In genomic region chr16:30924797-30925645, GRCh38 we compare ENCODE assay signal across 6 cellular contexts. TPM values are rescaled to one million over a fixed set of nuclear protein-coding genes. Genes with fewer than 3 reads are reported as not detected.
A peak's percentile ranks its signal among the peaks of the same experiment; 100 is the strongest.
DNase-seq lines count a peak whose midpoint lies in the region; ATAC-seq and TF ChIP-seq lines count a peak whose summit lies in the region.

No MANE protein-coding gene starts in this region.

- H3K4me1 Mint-ChIP-seq in Caco-2 (ENCODE audit: low read depth, unreplicated experiment) (no peaks in the 10 kb centered on the region), WTC11 (peaks cover 20% of the 10 kb centered on the region)

- H3K9me3 ChIP-seq in Caco-2 (no peaks in the 10 kb centered on the region), mesodermal cell (ENCODE audit: control insufficient read depth, low read length) (no peaks in the 10 kb centered on the region)

- H3K27ac Mint-ChIP-seq in Caco-2 (ENCODE audit: unreplicated experiment): peak overlapping the region; percentile 87
- no peak overlapping the region for H3K27ac Mint-ChIP-seq in WTC11

- H3K27me3 Mint-ChIP-seq in Caco-2 (ENCODE audit: insufficient read depth, unreplicated experiment) (no peaks in the 10 kb centered on the region), WTC11 (ENCODE audit: low read depth) (no peaks in the 10 kb centered on the region; the same call in 1 of the 2 replicates)

- H3K4me3 ChIP-seq in Caco-2 (ENCODE audit: low read depth, low read length) (peak overlapping the region; percentile 49), mesodermal cell (ENCODE audit: extremely low read depth, insufficient read depth, low read length, poor library complexity, severe bottlenecking) (peak overlapping the region; percentile 80)

- no peaks in the 10 kb centered on the region for H3K27me3 ChIP-seq in Caco-2 (replicated peaks; ENCODE audit: control insufficient read depth, insufficient read depth, low read length)

- POLR2A ChIA-PET in Caco-2 (lab: Charles Lee): no interaction called here
- POLR2A ChIA-PET in WTC11 (lab: Charles Lee): interaction anchor here (1.0 kb wide), 2 partner anchors 23 to 29 kb away, joined by 3 read pairs; partner anchors contain the start of gene CTF1

- TF ChIP-seq CTCF in Caco-2 (IDR thresholded peaks at IDR 0.05; ENCODE audit: insufficient read depth in 1 of 2, low read depth in 1 of 2, low read length in 1 of 2, severe bottlenecking in 1 of 2, unreplicated experiment in 1 of 2) (no peak), WTC11 (IDR thresholded peaks at IDR 0.05) (no peak)

- H3K36me3 Mint-ChIP-seq in Caco-2 (ENCODE audit: insufficient read depth, unreplicated experiment): peaks cover 18% of the 10 kb centered on the region
- peaks cover 10% of the 10 kb centered on the region; the same call in 1 of the 2 replicates for H3K36me3 Mint-ChIP-seq in WTC11

- H3K27ac ChIP-seq in mesodermal cell (ENCODE audit: low read depth, low read length, severe bottlenecking): no peak overlapping the region

- peak overlapping the region; percentile 89 for H3K4me3 Mint-ChIP-seq in Caco-2 (ENCODE audit: unreplicated experiment)
- H3K4me3 Mint-ChIP-seq in WTC11: peak overlapping the region; percentile 78

- intact Hi-C loops in Caco-2 (cut with micrococcal nuclease; ENCODE audit: unreplicated experiment): loop anchor here (10.0 kb wide), 1 partner anchor 270 kb away; the partner anchor contains the start of genes FBRS and PRR14

- H3K4me1 ChIP-seq in Caco-2 (no peaks in the 10 kb centered on the region), mesodermal cell (ENCODE audit: control insufficient read depth, insufficient read depth, low read length, poor library complexity, severe bottlenecking) (peaks cover 13% of the 10 kb centered on the region)

- DNase-seq in Caco-2 (no peak), WTC11 (ENCODE audit: low spot score) (no peak), hippocampal formation (lab: John Stamatoyannopoulos, UW) (no peak), NCI-H2227 treated with DMSO at 0.1 percent for 48 hours (lab: John Stamatoyannopoulos, UW) (no peak)

- ATAC-seq in WTC11: no peak
- ATAC-seq in GM19467 (IDR thresholded peaks at IDR 0.05; ENCODE audit: unreplicated experiment): no peak

- H3K9me3 Mint-ChIP-seq in Caco-2 (ENCODE audit: unreplicated experiment): no peaks in the 10 kb centered on the region
- no peaks in the 10 kb centered on the region for H3K9me3 Mint-ChIP-seq in WTC11

- H3K36me3 ChIP-seq in Caco-2 (ENCODE audit: control insufficient read depth, insufficient read depth, low read length) (peaks cover 1% of the 10 kb centered on the region; the same call in 1 of the 2 replicates), mesodermal cell (ENCODE audit: control insufficient read depth, insufficient read depth, low read length) (peaks cover 40% of the 10 kb centered on the region)

- CTCF ChIA-PET in Caco-2 (lab: Charles Lee): no interaction called here
- CTCF ChIA-PET in WTC11 (lab: Charles Lee): interaction anchor here (0.6 to 6.5 kb wide), 2 partner anchors 16 to 786 kb away, joined by 4 to 79 read pairs; no protein-coding TSS in a partner anchor

- 78 to 80% methylated on average over 12 of the region's 12 CpGs for whole genome bisulfite sequencing in mesodermal cell (ENCODE audit: insufficient coverage in 2 of 2), 2 experiments

- no TSS peak for BruUV-seq in Caco-2 (replicated peaks; lab: Mats Ljungman, UMichigan)

TF ChIP-seq in WTC11, 78 proteins besides CTCF, POLR2A, EP300 and RAD21:
- TF ChIP-seq TCF7 (CRISPR knock-in tag; IDR thresholded peaks at IDR 0.05; ENCODE audit: low read depth): no peak
- TF ChIP-seq, protein P1, sequence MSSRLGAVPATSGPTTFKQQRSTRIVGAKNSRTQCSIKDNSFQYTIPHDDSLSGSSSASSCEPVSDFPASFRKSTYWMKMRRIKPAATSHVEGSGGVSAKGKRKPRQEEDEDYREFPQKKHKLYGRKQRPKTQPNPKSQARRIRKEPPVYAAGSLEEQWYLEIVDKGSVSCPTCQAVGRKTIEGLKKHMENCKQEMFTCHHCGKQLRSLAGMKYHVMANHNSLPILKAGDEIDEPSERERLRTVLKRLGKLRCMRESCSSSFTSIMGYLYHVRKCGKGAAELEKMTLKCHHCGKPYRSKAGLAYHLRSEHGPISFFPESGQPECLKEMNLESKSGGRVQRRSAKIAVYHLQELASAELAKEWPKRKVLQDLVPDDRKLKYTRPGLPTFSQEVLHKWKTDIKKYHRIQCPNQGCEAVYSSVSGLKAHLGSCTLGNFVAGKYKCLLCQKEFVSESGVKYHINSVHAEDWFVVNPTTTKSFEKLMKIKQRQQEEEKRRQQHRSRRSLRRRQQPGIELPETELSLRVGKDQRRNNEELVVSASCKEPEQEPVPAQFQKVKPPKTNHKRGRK (CRISPR knock-in tag; IDR thresholded peaks at IDR 0.05; ENCODE audit: borderline replicate concordance): no peak
- no peak for TF ChIP-seq CDX4 (CRISPR knock-in tag; IDR thresholded peaks at IDR 0.05; ENCODE audit: borderline replicate concordance)
- TF ChIP-seq ZNF423 (CRISPR knock-in tag; IDR thresholded peaks at IDR 0.05): no peak
- TF ChIP-seq ZNF263 (CRISPR knock-in tag; IDR thresholded peaks at IDR 0.05; ENCODE audit: low read depth): no peak
- TF ChIP-seq MAX (CRISPR knock-in tag; IDR thresholded peaks at IDR 0.05): no peak
- no peak for TF ChIP-seq FOXP4 (CRISPR knock-in tag; IDR thresholded peaks at IDR 0.05)
- TF ChIP-seq, protein P2, sequence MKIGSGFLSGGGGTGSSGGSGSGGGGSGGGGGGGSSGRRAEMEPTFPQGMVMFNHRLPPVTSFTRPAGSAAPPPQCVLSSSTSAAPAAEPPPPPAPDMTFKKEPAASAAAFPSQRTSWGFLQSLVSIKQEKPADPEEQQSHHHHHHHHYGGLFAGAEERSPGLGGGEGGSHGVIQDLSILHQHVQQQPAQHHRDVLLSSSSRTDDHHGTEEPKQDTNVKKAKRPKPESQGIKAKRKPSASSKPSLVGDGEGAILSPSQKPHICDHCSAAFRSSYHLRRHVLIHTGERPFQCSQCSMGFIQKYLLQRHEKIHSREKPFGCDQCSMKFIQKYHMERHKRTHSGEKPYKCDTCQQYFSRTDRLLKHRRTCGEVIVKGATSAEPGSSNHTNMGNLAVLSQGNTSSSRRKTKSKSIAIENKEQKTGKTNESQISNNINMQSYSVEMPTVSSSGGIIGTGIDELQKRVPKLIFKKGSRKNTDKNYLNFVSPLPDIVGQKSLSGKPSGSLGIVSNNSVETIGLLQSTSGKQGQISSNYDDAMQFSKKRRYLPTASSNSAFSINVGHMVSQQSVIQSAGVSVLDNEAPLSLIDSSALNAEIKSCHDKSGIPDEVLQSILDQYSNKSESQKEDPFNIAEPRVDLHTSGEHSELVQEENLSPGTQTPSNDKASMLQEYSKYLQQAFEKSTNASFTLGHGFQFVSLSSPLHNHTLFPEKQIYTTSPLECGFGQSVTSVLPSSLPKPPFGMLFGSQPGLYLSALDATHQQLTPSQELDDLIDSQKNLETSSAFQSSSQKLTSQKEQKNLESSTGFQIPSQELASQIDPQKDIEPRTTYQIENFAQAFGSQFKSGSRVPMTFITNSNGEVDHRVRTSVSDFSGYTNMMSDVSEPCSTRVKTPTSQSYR (CRISPR knock-in tag; IDR thresholded peaks at IDR 0.05): no peak
- no peak for TF ChIP-seq NFYB (CRISPR knock-in tag; conservative IDR thresholded peaks at IDR 0.05; ENCODE audit: low read depth)

RNA-seq across cellular contexts. Expression of gene FBXL19, which starts 1.6 kb away (rescaled TPM):
- 20.2 and 23.4 TPM in 2 replicates for total RNA-seq in Caco-2 (2022)
- 79.0 to 84.9 TPM (median 84.3 TPM) in 3 replicates for total RNA-seq in WTC11 (2021)
- polyA plus RNA-seq in mesodermal cell (2013, experiment 1 of 2): 46.4 TPM
- polyA plus RNA-seq in mesodermal cell (2013, experiment 2 of 2): 39.9 TPM

RNA-seq across cellular contexts. Expression of gene ORAI3, which starts 23.8 kb away (rescaled TPM):
- total RNA-seq in Caco-2 (2022) (4.7 TPM in 2 replicates), WTC11 (2021) (10.8 to 13.5 TPM (median 13.2 TPM) in 3 replicates)
- 32.5 TPM for polyA plus RNA-seq in mesodermal cell (2013, experiment 1 of 2)
- 27.7 TPM for polyA plus RNA-seq in mesodermal cell (2013, experiment 2 of 2)

RNA-seq across cellular contexts. Expression of gene CTF1, which starts 28.6 kb away (rescaled TPM):
- total RNA-seq in Caco-2 (2022) (1.8 and 2.4 TPM in 2 replicates), WTC11 (2021) (1.4 to 1.9 TPM (median 1.6 TPM) in 3 replicates)
- polyA plus RNA-seq in mesodermal cell (2013, experiment 1 of 2): 5.8 TPM
- polyA plus RNA-seq in mesodermal cell (2013, experiment 2 of 2): 5.4 TPM

RNA-seq across cellular contexts. Expression of gene BCL7C, which starts 31.1 kb away (rescaled TPM):
- total RNA-seq in Caco-2 (2022) (15.1 and 17.7 TPM in 2 replicates), WTC11 (2021) (18.3 to 20.3 TPM (median 18.7 TPM) in 3 replicates)
- polyA plus RNA-seq in mesodermal cell (2013, experiment 1 of 2): 40.1 TPM
- polyA plus RNA-seq in mesodermal cell (2013, experiment 2 of 2): 34.2 TPM

RNA-seq across cellular contexts. Expression of gene SETD1A, which starts 32.5 kb away (rescaled TPM):
- total RNA-seq in Caco-2 (2022): 21.5 and 26.3 TPM in 2 replicates
- total RNA-seq in WTC11 (2021): 29.3 to 31.1 TPM (median 29.4 TPM) in 3 replicates
- polyA plus RNA-seq in mesodermal cell (2013, experiment 1 of 2): 15.9 TPM
- 13.6 TPM for polyA plus RNA-seq in mesodermal cell (2013, experiment 2 of 2)
